ENCODE assay signal across 9 cellular contexts in the genomic region with DNA sequence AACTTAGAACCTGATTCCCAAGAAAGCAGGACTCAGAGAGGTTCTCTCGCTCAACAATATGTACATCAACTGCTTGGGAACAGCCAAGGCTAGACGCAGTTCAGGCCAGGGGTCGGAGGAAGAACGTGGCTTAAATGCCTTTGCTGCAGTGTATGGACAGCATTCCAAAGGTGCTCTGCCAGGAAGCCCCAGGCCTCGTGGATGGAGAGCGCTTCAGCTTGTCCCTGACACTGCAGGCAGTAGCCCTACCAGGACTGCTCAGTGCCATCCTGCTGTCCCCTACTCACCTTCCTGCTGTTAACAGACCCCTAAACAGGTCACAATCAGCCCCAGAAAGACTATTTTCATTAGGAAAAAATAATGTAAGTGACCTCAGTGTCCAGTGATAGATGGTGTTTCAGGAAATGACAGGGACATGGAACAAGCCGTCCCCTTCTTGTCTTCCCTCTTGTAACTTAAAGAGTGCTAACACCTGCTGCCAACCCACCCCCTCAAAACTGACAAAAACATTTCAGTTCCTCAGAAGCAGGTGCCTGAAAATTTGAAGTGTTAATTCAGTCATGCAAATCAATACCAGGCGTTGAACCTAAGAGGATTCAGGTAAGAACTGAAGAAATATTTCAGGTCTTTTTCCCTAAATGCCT. TPM values are rescaled to one million over a fixed set of nuclear protein-coding genes. Genes with fewer than 3 reads are reported as not detected.
DNase-seq lines count a peak whose midpoint lies in the region; ATAC-seq and TF ChIP-seq lines count a peak whose summit lies in the region.
"Had no signal": no experiment of that assay in that cellular context is flagged by ENCODE, and none has a peak within 500 bp of the region (broad histone marks: within the 10 kb centered on the region; RNA-seq: fewer than 3 reads in every experiment).

No MANE protein-coding gene starts in this region.

- H3K27me3 ChIP-seq in GM23248 (replicated peaks; ENCODE audit: insufficient read depth) (no peaks in the 10 kb centered on the region), osteoblast (ENCODE audit: insufficient read depth, low read length) (no peaks in the 10 kb centered on the region)

- 91% methylated on average over 8 of the region's 8 CpGs for WGBS in GM23248 (ENCODE audit: low coverage in 1 of 2, low lambda C conversion rate in 2 of 2, missing lambda C conversion rate in 2 of 2), 2 experiments

- in situ Hi-C loops in GM23248 (cut with MboI) = no loop called here

- H3K27ac Mint-ChIP-seq in IgD-negative memory B cell = peak overlapping the region; percentile 76 to 91 (median 85)
- H3K27ac Mint-ChIP-seq in activated CD4-positive, alpha-beta T cell treated with anti-CD3 and anti-CD28 coated beads, Interleukin-2, amount 10 ng/mL, durations not matched to agents 24 days and 14 days = no peak overlapping the region

- H3K36me3 ChIP-seq in GM23248 (ENCODE audit: low read depth) (peaks cover 11% of the 10 kb centered on the region), osteoblast (ENCODE audit: insufficient read depth, low read length) (peaks cover 11% of the 10 kb centered on the region)

- H3K36me3 Mint-ChIP-seq in IgD-negative memory B cell = peaks cover 6% of the 10 kb centered on the region
- H3K36me3 Mint-ChIP-seq in activated CD4-positive, alpha-beta T cell treated with anti-CD3 and anti-CD28 coated beads, Interleukin-2, amount 10 ng/mL, durations not matched to agents 24 days and 14 days (ENCODE audit: low read depth) = peaks cover 33% of the 10 kb centered on the region

- H3K4me3 Mint-ChIP-seq in IgD-negative memory B cell = peak overlapping the region; percentile 5 to 67 (median 40)
- no peak overlapping the region for H3K4me3 Mint-ChIP-seq in activated CD4-positive, alpha-beta T cell treated with anti-CD3 and anti-CD28 coated beads, Interleukin-2, amount 10 ng/mL, durations not matched to agents 24 days and 14 days

- TF ChIP-seq CTCF in osteoblast (IDR thresholded peaks at IDR 0.05; ENCODE audit: extremely low read depth, low read depth, low read length) = no peak

- H3K9me3 ChIP-seq in GM23248 (ENCODE audit: low read depth) (no peaks in the 10 kb centered on the region), osteoblast (ENCODE audit: low read depth, low read length) (no peaks in the 10 kb centered on the region)

- peaks cover 14 to 32% (median 27%) of the 10 kb centered on the region in 3 donors for H3K4me1 Mint-ChIP-seq in IgD-negative memory B cell
- peaks cover 16% of the 10 kb centered on the region for H3K4me1 Mint-ChIP-seq in activated CD4-positive, alpha-beta T cell treated with anti-CD3 and anti-CD28 coated beads, Interleukin-2, amount 10 ng/mL, durations not matched to agents 24 days and 14 days

- peaks cover 78% of the 10 kb centered on the region for H3K4me1 ChIP-seq in GM23248 (ENCODE audit: insufficient read depth)
- peaks cover 92% of the 10 kb centered on the region for H3K4me1 ChIP-seq in osteoblast (ENCODE audit: insufficient read depth, low read length)

- H3K9me3 Mint-ChIP-seq in IgD-negative memory B cell = peaks cover 0 to 6% (median 4%) of the 10 kb centered on the region in 3 donors
- peaks cover 6% of the 10 kb centered on the region for H3K9me3 Mint-ChIP-seq in activated CD4-positive, alpha-beta T cell treated with anti-CD3 and anti-CD28 coated beads, Interleukin-2, amount 10 ng/mL, durations not matched to agents 24 days and 14 days

- H3K27ac ChIP-seq in GM23248 (peak overlapping the region; percentile 89; the same call in 1 of the 2 replicates), osteoblast (ENCODE audit: low read depth, low read length) (peak overlapping the region; percentile 98)

- H3K9ac ChIP-seq in GM23248 = no peak overlapping the region

- peaks cover 74% of the 10 kb centered on the region for H3F3A ChIP-seq in GM23248 (ENCODE audit: insufficient read depth)

- intact Hi-C loops in activated CD4-positive, alpha-beta T cell treated with anti-CD3 and anti-CD28 coated beads, Interleukin-2, amount 10 ng/mL, durations not matched to agents 24 days and 14 days (cut with micrococcal nuclease) = no loop called here

- H3K4me3 ChIP-seq in GM23248 = no peak overlapping the region
- no peak overlapping the region for H3K4me3 ChIP-seq in osteoblast (ENCODE audit: insufficient read depth, low read length)

- no peaks in the 10 kb centered on the region for H4K20me1 ChIP-seq in GM23248 (ENCODE audit: insufficient read depth)
- no peaks in the 10 kb centered on the region for H4K20me1 ChIP-seq in osteoblast (ENCODE audit: insufficient read depth, low read length)

- no peak overlapping the region for H3K4me2 ChIP-seq in GM23248 (ENCODE audit: unreplicated experiment)
- no peak overlapping the region for H3K4me2 ChIP-seq in osteoblast (ENCODE audit: insufficient read depth, low read length)

- H2AFZ ChIP-seq in GM23248 (no peak overlapping the region), osteoblast (ENCODE audit: low read length) (no peak overlapping the region)

- H3K79me2 ChIP-seq in GM23248 (ENCODE audit: insufficient read depth) (peaks cover 100% of the 10 kb centered on the region), osteoblast (ENCODE audit: insufficient read depth, low read length) (peaks cover 99% of the 10 kb centered on the region)

- H3K9me2 ChIP-seq in GM23248 (ENCODE audit: insufficient read depth) = no peaks in the 10 kb centered on the region

- no peaks in the 10 kb centered on the region for H3K27me3 Mint-ChIP-seq in IgD-negative memory B cell
- no peaks in the 10 kb centered on the region for H3K27me3 Mint-ChIP-seq in activated CD4-positive, alpha-beta T cell treated with anti-CD3 and anti-CD28 coated beads, Interleukin-2, amount 10 ng/mL, durations not matched to agents 24 days and 14 days

- DNase-seq in GM23248 = no peak
- no peak for DNase-seq in osteoblast (ENCODE audit: insufficient read length, low spot score, missing footprints)
- no peak for DNase-seq in DMS79 treated with DMSO at 0.1 percent for 48 hours (lab: John Stamatoyannopoulos, UW)
- DNase-seq in NK-92 treated with Interleukin-12 subunit alpha and Interleukin-12 subunit beta, amount 100 ng/mL, for 24 hours (lab: John Stamatoyannopoulos, UW) = no peak
- DNase-seq in activated CD4-positive, alpha-beta T cell treated with anti-CD3 and anti-CD28 coated beads, Interleukin-2, amount 10 ng/mL, durations not matched to agents 24 days and 14 days = no peak
- no peak for DNase-seq in stimulated activated CD4-positive, alpha-beta T cell treated with anti-CD3 and anti-CD28 coated beads, Interleukin-4, amount 100 ng/mL, for 1 hour

- peak; percentile 32 for ATAC-seq in GM18861 (IDR thresholded peaks at IDR 0.05; ENCODE audit: unreplicated experiment)
- ATAC-seq: esophagus mucosa had no signal

RNA-seq across cellular contexts. Expression of a gene that starts 16.5 kb away (rescaled TPM):
- 43.7 and 67.9 TPM in 2 replicates for total RNA-seq in GM23248 (2014; rRNA removed; shearing (Covaris generic))
- polyA plus RNA-seq in GM23248 (2016; fragmentation: Nextera tagmentation; extraction: Ambion mirVana) (49.7 and 53.7 TPM in 2 replicates), IgD-negative memory B cell (4.9 TPM)
- 26.5 and 28.6 TPM in 2 replicates for total RNA-seq in osteoblast
- total RNA-seq in activated CD4-positive, alpha-beta T cell treated with anti-CD3 and anti-CD28 coated beads, Interleukin-2, amount 10 ng/mL, durations not matched to agents 24 days and 14 days = 44.8 and 45.6 TPM in 2 replicates
